Comparison of ENCODE assay signal across 14 cellular contexts in genomic region chr4:186881521-186882220, GRCh38.
A peak's percentile ranks its signal among the peaks of the same experiment; 100 is the strongest.
DNase-seq lines count a peak whose midpoint lies in the region; ATAC-seq and TF ChIP-seq lines count a peak whose summit lies in the region.
"Had no signal": no experiment of that assay in that cellular context is flagged by ENCODE, and none has a peak within 500 bp of the region (broad histone marks: within the 10 kb centered on the region; RNA-seq: fewer than 3 reads in every experiment).

No MANE protein-coding gene starts in this region.

- in situ Hi-C loops in mammary epithelial cell (cut with MboI; ENCODE audit: low sequenced_read_pairs in 2 of 2) = no loop called here

- peaks cover 13% of the 10 kb centered on the region for H3K4me1 Mint-ChIP-seq in nephron progenitor cell
- H3K4me1 Mint-ChIP-seq: CD4-positive, alpha-beta memory T cell; stimulated activated memory B cell treated with anti-CD40 and anti-IgM and Interleukin-4, amounts not matched to agents 10 μg/mL and 1 μg/mL and 100 μg/mL, for 72 hours had no signal

- H3K4me2 ChIP-seq in mammary epithelial cell (ENCODE audit: insufficient read depth, low read depth, low read length) = peak overlapping the region; percentile 48

- dilution Hi-C loops in mammary epithelial cell (cut with HindIII; ENCODE audit: low sequenced_read_pairs) = no loop called here

- peak overlapping the region; percentile 17 for H2AFZ ChIP-seq in mammary epithelial cell (ENCODE audit: low read depth, low read length)

- H3K4me3 Mint-ChIP-seq in nephron progenitor cell = no peak overlapping the region
- H3K4me3 Mint-ChIP-seq: activated CD8-positive, alpha-beta T cell treated with anti-CD3 and anti-CD28 coated beads for 36 hours; CD4-positive, alpha-beta memory T cell; stimulated activated memory B cell treated with anti-CD40 and anti-IgM and Interleukin-4, amounts not matched to agents 10 μg/mL and 1 μg/mL and 100 μg/mL, for 72 hours had no signal

- TSS peak; percentile 32 for BruUV-seq in mammary epithelial cell (replicated peaks; lab: Mats Ljungman, UMichigan)

- H3K27me3 Mint-ChIP-seq in nephron progenitor cell (ENCODE audit: low read depth, poor library complexity) = peaks cover under 1% of the 10 kb centered on the region
- H3K27me3 Mint-ChIP-seq: activated CD8-positive, alpha-beta T cell treated with anti-CD3 and anti-CD28 coated beads for 36 hours; stimulated activated memory B cell treated with anti-CD40 and anti-IgM and Interleukin-4, amounts not matched to agents 10 μg/mL and 1 μg/mL and 100 μg/mL, for 72 hours had no signal

- no peaks in the 10 kb centered on the region for H4K20me1 ChIP-seq in mammary epithelial cell (ENCODE audit: insufficient read depth, low read length)

- no peak overlapping the region for H3K27ac Mint-ChIP-seq in nephron progenitor cell
- H3K27ac Mint-ChIP-seq: activated CD8-positive, alpha-beta T cell treated with anti-CD3 and anti-CD28 coated beads for 36 hours; CD4-positive, alpha-beta memory T cell; stimulated activated memory B cell treated with anti-CD40 and anti-IgM and Interleukin-4, amounts not matched to agents 10 μg/mL and 1 μg/mL and 100 μg/mL, for 72 hours had no signal

- H3K9me3 ChIP-seq in mammary epithelial cell (replicated peaks; ENCODE audit: insufficient read depth, low read length) = no peaks in the 10 kb centered on the region
- H3K9me3 ChIP-seq in lung (ENCODE audit: control insufficient read depth in 2 of 2, insufficient read depth in 1 of 2, low read length in 1 of 2) = no peaks in the 10 kb centered on the region

- TF ChIP-seq CTCF in mammary epithelial cell (conservative IDR thresholded peaks at IDR 0.05 in 1 of 2, IDR thresholded peaks at IDR 0.05 in 1 of 2; ENCODE audit: extremely low read depth in 1 of 2, insufficient read depth in 1 of 2, low read depth in 1 of 2, low read length in 2 of 2) = no peak
- TF ChIP-seq CTCF in lung (IDR thresholded peaks at IDR 0.05; ENCODE audit: control extremely low read depth, extremely low read depth) = no peak
- TF ChIP-seq CTCF in nephron progenitor cell (IDR thresholded peaks at IDR 0.05) = no peak

- intact Hi-C loops in mammary epithelial cell (cut with micrococcal nuclease) = loop anchor here (5.0 kb wide), 1 partner anchor 51 kb away; no protein-coding TSS in a partner anchor

- no peak overlapping the region for H3K4me3 ChIP-seq in mammary epithelial cell (replicated peaks in 1 of 3; ENCODE audit: insufficient read depth in 1 of 3, low read depth in 2 of 3, low read length in 3 of 3)
- no peak overlapping the region for H3K4me3 ChIP-seq in lung
- H3K4me3 ChIP-seq: K562 had no signal

- H3K4me1 ChIP-seq in mammary epithelial cell (ENCODE audit: insufficient read depth, low read length) (peaks cover 26% of the 10 kb centered on the region), lung (ENCODE audit: control insufficient read depth in 2 of 2, insufficient read depth in 2 of 2, low read length in 2 of 2) (no peaks in the 10 kb centered on the region)

- H3K27ac ChIP-seq in mammary epithelial cell (ENCODE audit: insufficient read depth, low read depth, low read length) (peak overlapping the region; percentile 48), lung (ENCODE audit: low read depth in 1 of 2, low read length in 1 of 2) (no peak overlapping the region)

- H3K27me3 ChIP-seq in mammary epithelial cell (ENCODE audit: insufficient read depth, low read length) = no peaks in the 10 kb centered on the region
- no peaks in the 10 kb centered on the region for H3K27me3 ChIP-seq in lung (ENCODE audit: control insufficient read depth, insufficient read depth)

- CTCF ChIA-PET in mammary epithelial cell (lab: Charles Lee; ENCODE audit: low non-redundant PET) = interaction anchor here (0.5 kb wide), 1 partner anchor 55 kb away, joined by 3 read pairs; no protein-coding TSS in a partner anchor

- DNase-seq in AG20443 (ENCODE audit: low spot score) (peak; percentile 41), HT1080 (ENCODE audit: low read depth) (peak; percentile 60), mammary epithelial cell (peak; percentile 70), lung (ENCODE audit: low spot score) (no peak), nephron progenitor cell (no peak)
- DNase-seq in stimulated activated CD4-positive, alpha-beta T cell treated with anti-CD3 and anti-CD28 coated beads, Interleukin-4, amount 100 ng/mL, for 4 hours = no peak
- DNase-seq: activated CD8-positive, alpha-beta T cell treated with anti-CD3 and anti-CD28 coated beads for 36 hours; activated naive CD4-positive, alpha-beta T cell; CD4-positive, alpha-beta memory T cell; left ventricle myocardium superior had no signal

- ATAC-seq in lung (ENCODE audit: insufficient read depth, low FRiP score) (peak; percentile 66), HG02852 (IDR thresholded peaks at IDR 0.05; ENCODE audit: unreplicated experiment) (no peak), GM19035 (IDR thresholded peaks at IDR 0.05; ENCODE audit: unreplicated experiment) (no peak)
- ATAC-seq: activated CD8-positive, alpha-beta T cell treated with anti-CD3 and anti-CD28 coated beads for 36 hours; K562; left ventricle myocardium superior; stimulated activated memory B cell treated with anti-CD40 and anti-IgM and Interleukin-4, amounts not matched to agents 10 μg/mL and 1 μg/mL and 100 μg/mL, for 72 hours had no signal

- WGBS in mammary epithelial cell (ENCODE audit: low coverage, missing lambda C conversion rate) = 54% methylated on average over 3 of the region's 3 CpGs
- WGBS in lung, 2 donors = 67 to 76% methylated on average over 3 of the region's 3 CpGs

- H3K36me3 ChIP-seq in mammary epithelial cell (ENCODE audit: insufficient read depth, low read length) = no peaks in the 10 kb centered on the region
- no peaks in the 10 kb centered on the region for H3K36me3 ChIP-seq in lung (ENCODE audit: control insufficient read depth in 2 of 2, insufficient read depth in 2 of 2, low read length in 2 of 2)

- no peak overlapping the region for H3K9ac ChIP-seq in mammary epithelial cell (ENCODE audit: insufficient read depth, low read length)

- H3K36me3 Mint-ChIP-seq in nephron progenitor cell (ENCODE audit: low read depth) = no peaks in the 10 kb centered on the region
- H3K36me3 Mint-ChIP-seq: CD4-positive, alpha-beta memory T cell; stimulated activated memory B cell treated with anti-CD40 and anti-IgM and Interleukin-4, amounts not matched to agents 10 μg/mL and 1 μg/mL and 100 μg/mL, for 72 hours had no signal

- H3K9me3 Mint-ChIP-seq in nephron progenitor cell = no peaks in the 10 kb centered on the region

- H3K79me2 ChIP-seq in mammary epithelial cell (ENCODE audit: insufficient read depth, low read length) = no peaks in the 10 kb centered on the region

Comparison
In these comparisons a context has a peak if more than half of its experiments do, and no peak if none do; other contexts are left out.
1. DNase-seq: peak in AG20443 (single experiment), HT1080 (single experiment) and mammary epithelial cell (single experiment); none in lung (single experiment), stimulated activated CD4-positive, alpha-beta T cell treated with anti-CD3 and anti-CD28 coated beads, Interleukin-4, amount 100 ng/mL, for 4 hours (0 of 2) and nephron progenitor cell (single experiment).